2 cellular contexts compared by ENCODE assay signal in the genomic region with DNA sequence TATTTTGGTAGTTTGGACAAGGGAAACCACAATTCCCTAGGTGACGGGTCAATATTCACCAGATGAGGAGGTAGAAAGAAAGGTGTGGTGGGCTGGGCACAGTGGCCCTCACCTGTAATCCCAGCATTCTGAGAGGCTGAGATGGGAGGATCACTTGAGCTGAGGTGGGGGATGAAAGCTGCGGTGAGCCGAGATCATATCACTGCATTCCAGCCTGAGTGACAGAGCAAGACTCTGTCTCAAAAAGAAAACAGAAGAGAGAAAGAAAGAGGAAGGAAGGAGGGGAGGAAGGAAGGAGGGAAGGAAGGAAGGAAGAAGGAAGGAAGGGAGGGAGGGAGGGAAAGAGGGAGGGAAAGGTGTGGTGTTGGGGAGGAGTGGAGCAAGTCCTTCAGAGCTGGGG.
TF ChIP-seq lines count a peak whose summit lies in the region.

No MANE protein-coding gene starts in this region.

TF ChIP-seq in IMR-90, 13 proteins besides CTCF, POLR2A, EP300 and RAD21:
- TF ChIP-seq MXI1 (IDR thresholded peaks at IDR 0.05; ENCODE audit: borderline replicate concordance, low read depth, low read length): no peak
- no peak for TF ChIP-seq NFE2L2 (IDR thresholded peaks at IDR 0.05; ENCODE audit: low read depth, low read length)
- TF ChIP-seq MAFK (IDR thresholded peaks at IDR 0.05; ENCODE audit: low read depth, low read length): no peak
- no peak for TF ChIP-seq SMC3 (IDR thresholded peaks at IDR 0.05; ENCODE audit: low read depth, low read length)
- no peak for TF ChIP-seq FOS (IDR thresholded peaks at IDR 0.05; ENCODE audit: low read depth, low read length)
- no peak for TF ChIP-seq BHLHE40 (IDR thresholded peaks at IDR 0.05; ENCODE audit: low read depth, low read length)
- TF ChIP-seq CHD1 (IDR thresholded peaks at IDR 0.05; ENCODE audit: low read depth, low read length): no peak
- no peak for TF ChIP-seq CEBPB (IDR thresholded peaks at IDR 0.05; ENCODE audit: low read depth, low read length)
- TF ChIP-seq, protein P1, sequence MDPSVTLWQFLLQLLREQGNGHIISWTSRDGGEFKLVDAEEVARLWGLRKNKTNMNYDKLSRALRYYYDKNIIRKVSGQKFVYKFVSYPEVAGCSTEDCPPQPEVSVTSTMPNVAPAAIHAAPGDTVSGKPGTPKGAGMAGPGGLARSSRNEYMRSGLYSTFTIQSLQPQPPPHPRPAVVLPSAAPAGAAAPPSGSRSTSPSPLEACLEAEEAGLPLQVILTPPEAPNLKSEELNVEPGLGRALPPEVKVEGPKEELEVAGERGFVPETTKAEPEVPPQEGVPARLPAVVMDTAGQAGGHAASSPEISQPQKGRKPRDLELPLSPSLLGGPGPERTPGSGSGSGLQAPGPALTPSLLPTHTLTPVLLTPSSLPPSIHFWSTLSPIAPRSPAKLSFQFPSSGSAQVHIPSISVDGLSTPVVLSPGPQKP (IDR thresholded peaks at IDR 0.05; ENCODE audit: borderline replicate concordance, low read depth, low read length): no peak
- TF ChIP-seq RFX5 (IDR thresholded peaks at IDR 0.05; ENCODE audit: low read depth, low read length): no peak
- TF ChIP-seq, protein P2, sequence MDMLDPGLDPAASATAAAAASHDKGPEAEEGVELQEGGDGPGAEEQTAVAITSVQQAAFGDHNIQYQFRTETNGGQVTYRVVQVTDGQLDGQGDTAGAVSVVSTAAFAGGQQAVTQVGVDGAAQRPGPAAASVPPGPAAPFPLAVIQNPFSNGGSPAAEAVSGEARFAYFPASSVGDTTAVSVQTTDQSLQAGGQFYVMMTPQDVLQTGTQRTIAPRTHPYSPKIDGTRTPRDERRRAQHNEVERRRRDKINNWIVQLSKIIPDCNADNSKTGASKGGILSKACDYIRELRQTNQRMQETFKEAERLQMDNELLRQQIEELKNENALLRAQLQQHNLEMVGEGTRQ (IDR thresholded peaks at IDR 0.05; ENCODE audit: low read depth, low read length): no peak
- TF ChIP-seq RCOR1 (IDR thresholded peaks at IDR 0.05; ENCODE audit: insufficient replicate concordance, low read length): no peak
- TF ChIP-seq MAZ (IDR thresholded peaks at IDR 0.05; ENCODE audit: borderline replicate concordance, low read depth, low read length): no peak

TF ChIP-seq in K562, 482 proteins besides CTCF, POLR2A, EP300 and RAD21 (continues in another document):
- TF ChIP-seq ZSCAN29 (IDR thresholded peaks at IDR 0.05): no peak
- no peak for TF ChIP-seq ZNF589 (CRISPR knock-in tag; IDR thresholded peaks at IDR 0.05; ENCODE audit: low read depth)
- no peak for TF ChIP-seq CREBBP (IDR thresholded peaks at IDR 0.05; ENCODE audit: low read depth, low read length)
- TF ChIP-seq ZKSCAN8 (CRISPR knock-in tag; IDR thresholded peaks at IDR 0.05): no peak
- no peak for TF ChIP-seq SIX5 (IDR thresholded peaks at IDR 0.05; ENCODE audit: borderline replicate concordance in 1 of 2, insufficient read depth in 1 of 2, low read depth in 1 of 2, low read length in 2 of 2)
- TF ChIP-seq DMBX1 (CRISPR knock-in tag; IDR thresholded peaks at IDR 0.05; ENCODE audit: borderline replicate concordance): no peak
- no peak for TF ChIP-seq FOXA3 (CRISPR knock-in tag; conservative IDR thresholded peaks at IDR 0.05 in 1 of 2, IDR thresholded peaks at IDR 0.05 in 1 of 2)
- TF ChIP-seq XRCC4 (IDR thresholded peaks at IDR 0.05; ENCODE audit: extremely low read depth, insufficient read depth, insufficient read length): no peak
- no peak for TF ChIP-seq JUND (IDR thresholded peaks at IDR 0.05; ENCODE audit: borderline replicate concordance, low read depth, low read length)
- TF ChIP-seq JUND (tag; IDR thresholded peaks at IDR 0.05; ENCODE audit: borderline replicate concordance, low read depth, low read length): no peak
- peak; percentile 76; the same call in 1 of the 2 replicates for TF ChIP-seq SMARCE1 (IDR thresholded peaks at IDR 0.05)
- no peak for TF ChIP-seq PHF8 (IDR thresholded peaks at IDR 0.05; ENCODE audit: borderline replicate concordance, low read length)
- TF ChIP-seq NR3C1 (CRISPR knock-in tag; IDR thresholded peaks at IDR 0.05): no peak
- no peak for TF ChIP-seq STAT5A (IDR thresholded peaks at IDR 0.05; ENCODE audit: borderline replicate concordance, low read length)
- TF ChIP-seq, protein P3, sequence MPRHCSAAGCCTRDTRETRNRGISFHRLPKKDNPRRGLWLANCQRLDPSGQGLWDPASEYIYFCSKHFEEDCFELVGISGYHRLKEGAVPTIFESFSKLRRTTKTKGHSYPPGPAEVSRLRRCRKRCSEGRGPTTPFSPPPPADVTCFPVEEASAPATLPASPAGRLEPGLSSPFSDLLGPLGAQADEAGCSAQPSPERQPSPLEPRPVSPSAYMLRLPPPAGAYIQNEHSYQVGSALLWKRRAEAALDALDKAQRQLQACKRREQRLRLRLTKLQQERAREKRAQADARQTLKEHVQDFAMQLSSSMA (CRISPR knock-in tag; IDR thresholded peaks at IDR 0.05): no peak
- no peak for TF ChIP-seq ZSCAN32 (CRISPR knock-in tag; IDR thresholded peaks at IDR 0.05)
- no peak for TF ChIP-seq FOXK1 (CRISPR knock-in tag; IDR thresholded peaks at IDR 0.05; ENCODE audit: borderline replicate concordance)
- no peak for TF ChIP-seq KLF1 (tag; IDR thresholded peaks at IDR 0.05)
- TF ChIP-seq BDP1 (IDR thresholded peaks at IDR 0.05; ENCODE audit: insufficient read depth, insufficient read length): no peak
- TF ChIP-seq, protein P4, sequence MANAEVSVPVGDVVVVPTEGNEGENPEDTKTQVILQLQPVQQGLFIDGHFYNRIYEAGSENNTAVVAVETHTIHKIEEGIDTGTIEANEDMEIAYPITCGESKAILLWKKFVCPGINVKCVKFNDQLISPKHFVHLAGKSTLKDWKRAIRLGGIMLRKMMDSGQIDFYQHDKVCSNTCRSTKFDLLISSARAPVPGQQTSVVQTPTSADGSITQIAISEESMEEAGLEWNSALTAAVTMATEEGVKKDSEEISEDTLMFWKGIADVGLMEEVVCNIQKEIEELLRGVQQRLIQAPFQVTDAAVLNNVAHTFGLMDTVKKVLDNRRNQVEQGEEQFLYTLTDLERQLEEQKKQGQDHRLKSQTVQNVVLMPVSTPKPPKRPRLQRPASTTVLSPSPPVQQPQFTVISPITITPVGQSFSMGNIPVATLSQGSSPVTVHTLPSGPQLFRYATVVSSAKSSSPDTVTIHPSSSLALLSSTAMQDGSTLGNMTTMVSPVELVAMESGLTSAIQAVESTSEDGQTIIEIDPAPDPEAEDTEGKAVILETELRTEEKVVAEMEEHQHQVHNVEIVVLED (CRISPR knock-in tag; IDR thresholded peaks at IDR 0.05): no peak
- no peak for TF ChIP-seq ZNF717 (CRISPR knock-in tag; IDR thresholded peaks at IDR 0.05)
- peak; percentile 44; the same call in 1 of the 2 replicates for TF ChIP-seq SMARCA4 (IDR thresholded peaks at IDR 0.05)
- TF ChIP-seq, protein P5, sequence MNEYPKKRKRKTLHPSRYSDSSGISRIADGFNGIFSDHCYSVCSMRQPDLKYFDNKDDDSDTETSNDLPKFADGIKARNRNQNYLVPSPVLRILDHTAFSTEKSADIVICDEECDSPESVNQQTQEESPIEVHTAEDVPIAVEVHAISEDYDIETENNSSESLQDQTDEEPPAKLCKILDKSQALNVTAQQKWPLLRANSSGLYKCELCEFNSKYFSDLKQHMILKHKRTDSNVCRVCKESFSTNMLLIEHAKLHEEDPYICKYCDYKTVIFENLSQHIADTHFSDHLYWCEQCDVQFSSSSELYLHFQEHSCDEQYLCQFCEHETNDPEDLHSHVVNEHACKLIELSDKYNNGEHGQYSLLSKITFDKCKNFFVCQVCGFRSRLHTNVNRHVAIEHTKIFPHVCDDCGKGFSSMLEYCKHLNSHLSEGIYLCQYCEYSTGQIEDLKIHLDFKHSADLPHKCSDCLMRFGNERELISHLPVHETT (CRISPR knock-in tag; conservative IDR thresholded peaks at IDR 0.05 in 1 of 2, IDR thresholded peaks at IDR 0.05 in 1 of 2): no peak
- TF ChIP-seq ZNF232 (CRISPR knock-in tag; IDR thresholded peaks at IDR 0.05): no peak
- no peak for TF ChIP-seq KAT7 (CRISPR knock-in tag; IDR thresholded peaks at IDR 0.05; ENCODE audit: borderline replicate concordance)
- TF ChIP-seq ETV6 (IDR thresholded peaks at IDR 0.05; ENCODE audit: borderline replicate concordance in 1 of 2, low read depth in 2 of 2, low read length in 1 of 2): peak; percentile 73 to 91
- TF ChIP-seq ETV6 (CRISPR knock-in tag; IDR thresholded peaks at IDR 0.05; ENCODE audit: borderline replicate concordance): no peak
- no peak for TF ChIP-seq SMC3 (conservative IDR thresholded peaks at IDR 0.05; ENCODE audit: insufficient read depth, low read depth, low read length)
- TF ChIP-seq, protein P6, sequence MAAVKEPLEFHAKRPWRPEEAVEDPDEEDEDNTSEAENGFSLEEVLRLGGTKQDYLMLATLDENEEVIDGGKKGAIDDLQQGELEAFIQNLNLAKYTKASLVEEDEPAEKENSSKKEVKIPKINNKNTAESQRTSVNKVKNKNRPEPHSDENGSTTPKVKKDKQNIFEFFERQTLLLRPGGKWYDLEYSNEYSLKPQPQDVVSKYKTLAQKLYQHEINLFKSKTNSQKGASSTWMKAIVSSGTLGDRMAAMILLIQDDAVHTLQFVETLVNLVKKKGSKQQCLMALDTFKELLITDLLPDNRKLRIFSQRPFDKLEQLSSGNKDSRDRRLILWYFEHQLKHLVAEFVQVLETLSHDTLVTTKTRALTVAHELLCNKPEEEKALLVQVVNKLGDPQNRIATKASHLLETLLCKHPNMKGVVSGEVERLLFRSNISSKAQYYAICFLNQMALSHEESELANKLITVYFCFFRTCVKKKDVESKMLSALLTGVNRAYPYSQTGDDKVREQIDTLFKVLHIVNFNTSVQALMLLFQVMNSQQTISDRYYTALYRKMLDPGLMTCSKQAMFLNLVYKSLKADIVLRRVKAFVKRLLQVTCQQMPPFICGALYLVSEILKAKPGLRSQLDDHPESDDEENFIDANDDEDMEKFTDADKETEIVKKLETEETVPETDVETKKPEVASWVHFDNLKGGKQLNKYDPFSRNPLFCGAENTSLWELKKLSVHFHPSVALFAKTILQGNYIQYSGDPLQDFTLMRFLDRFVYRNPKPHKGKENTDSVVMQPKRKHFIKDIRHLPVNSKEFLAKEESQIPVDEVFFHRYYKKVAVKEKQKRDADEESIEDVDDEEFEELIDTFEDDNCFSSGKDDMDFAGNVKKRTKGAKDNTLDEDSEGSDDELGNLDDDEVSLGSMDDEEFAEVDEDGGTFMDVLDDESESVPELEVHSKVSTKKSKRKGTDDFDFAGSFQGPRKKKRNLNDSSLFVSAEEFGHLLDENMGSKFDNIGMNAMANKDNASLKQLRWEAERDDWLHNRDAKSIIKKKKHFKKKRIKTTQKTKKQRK (IDR thresholded peaks at IDR 0.05; ENCODE audit: borderline replicate concordance, low read depth, low read length): no peak
- TF ChIP-seq, protein P7, sequence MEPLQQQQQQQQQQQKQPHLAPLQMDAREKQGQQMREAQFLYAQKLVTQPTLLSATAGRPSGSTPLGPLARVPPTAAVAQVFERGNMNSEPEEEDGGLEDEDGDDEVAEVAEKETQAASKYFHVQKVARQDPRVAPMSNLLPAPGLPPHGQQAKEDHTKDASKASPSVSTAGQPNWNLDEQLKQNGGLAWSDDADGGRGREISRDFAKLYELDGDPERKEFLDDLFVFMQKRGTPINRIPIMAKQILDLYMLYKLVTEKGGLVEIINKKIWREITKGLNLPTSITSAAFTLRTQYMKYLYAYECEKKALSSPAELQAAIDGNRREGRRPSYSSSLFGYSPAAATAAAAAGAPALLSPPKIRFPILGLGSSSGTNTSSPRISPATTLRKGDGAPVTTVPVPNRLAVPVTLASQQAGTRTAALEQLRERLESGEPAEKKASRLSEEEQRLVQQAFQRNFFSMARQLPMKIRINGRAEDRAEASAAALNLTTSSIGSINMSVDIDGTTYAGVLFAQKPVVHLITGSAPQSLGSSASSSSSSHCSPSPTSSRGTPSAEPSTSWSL (CRISPR knock-in tag; IDR thresholded peaks at IDR 0.05; ENCODE audit: borderline replicate concordance): no peak
- TF ChIP-seq CBFB (CRISPR knock-in tag; IDR thresholded peaks at IDR 0.05): no peak
- no peak for TF ChIP-seq NR4A1 (CRISPR knock-in tag; IDR thresholded peaks at IDR 0.05)
- TF ChIP-seq NR4A1 (tag; IDR thresholded peaks at IDR 0.05): no peak
- TF ChIP-seq FOXM1 (IDR thresholded peaks at IDR 0.05; ENCODE audit: low read depth): no peak
- no peak for TF ChIP-seq FOXM1 (CRISPR knock-in tag; IDR thresholded peaks at IDR 0.05; ENCODE audit: low read depth)
- no peak for TF ChIP-seq ZZZ3 (IDR thresholded peaks at IDR 0.05)
- no peak for TF ChIP-seq SRF (CRISPR knock-in tag; IDR thresholded peaks at IDR 0.05)
- peak; percentile 67 to 97; a peak in 3 of 4 replicates for TF ChIP-seq TEAD1 (CRISPR knock-in tag; IDR thresholded peaks at IDR 0.05)
- TF ChIP-seq LARP7 (IDR thresholded peaks at IDR 0.05): no peak
- TF ChIP-seq ZNF583 (CRISPR knock-in tag; IDR thresholded peaks at IDR 0.05): no peak
- TF ChIP-seq PHF20 (IDR thresholded peaks at IDR 0.05; ENCODE audit: partially characterized antibody): no peak
- no peak for TF ChIP-seq ZNF830 (CRISPR knock-in tag; IDR thresholded peaks at IDR 0.05)
- no peak for TF ChIP-seq ZNF282 (CRISPR knock-in tag; IDR thresholded peaks at IDR 0.05)
- peak; percentile 67 for TF ChIP-seq TEAD2 (tag; IDR thresholded peaks at IDR 0.05)
- TF ChIP-seq NFE2L1 (tag; IDR thresholded peaks at IDR 0.05; ENCODE audit: borderline replicate concordance, low read depth): no peak
- no peak for TF ChIP-seq RBM25 (IDR thresholded peaks at IDR 0.05; ENCODE audit: low read depth, low read length, severe bottlenecking)
- TF ChIP-seq ZFP30 (CRISPR knock-in tag; IDR thresholded peaks at IDR 0.05; ENCODE audit: borderline replicate concordance): no peak
- TF ChIP-seq, protein P8, sequence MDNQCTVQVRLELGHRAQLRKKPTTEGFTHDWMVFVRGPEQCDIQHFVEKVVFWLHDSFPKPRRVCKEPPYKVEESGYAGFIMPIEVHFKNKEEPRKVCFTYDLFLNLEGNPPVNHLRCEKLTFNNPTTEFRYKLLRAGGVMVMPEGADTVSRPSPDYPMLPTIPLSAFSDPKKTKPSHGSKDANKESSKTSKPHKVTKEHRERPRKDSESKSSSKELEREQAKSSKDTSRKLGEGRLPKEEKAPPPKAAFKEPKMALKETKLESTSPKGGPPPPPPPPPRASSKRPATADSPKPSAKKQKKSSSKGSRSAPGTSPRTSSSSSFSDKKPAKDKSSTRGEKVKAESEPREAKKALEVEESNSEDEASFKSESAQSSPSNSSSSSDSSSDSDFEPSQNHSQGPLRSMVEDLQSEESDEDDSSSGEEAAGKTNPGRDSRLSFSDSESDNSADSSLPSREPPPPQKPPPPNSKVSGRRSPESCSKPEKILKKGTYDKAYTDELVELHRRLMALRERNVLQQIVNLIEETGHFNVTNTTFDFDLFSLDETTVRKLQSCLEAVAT (IDR thresholded peaks at IDR 0.05): peak in 1 of 2 experiments; percentile 85; a peak in 2 of 4 replicates
- TF ChIP-seq, protein P9, sequence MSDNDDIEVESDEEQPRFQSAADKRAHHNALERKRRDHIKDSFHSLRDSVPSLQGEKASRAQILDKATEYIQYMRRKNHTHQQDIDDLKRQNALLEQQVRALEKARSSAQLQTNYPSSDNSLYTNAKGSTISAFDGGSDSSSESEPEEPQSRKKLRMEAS (CRISPR knock-in tag; IDR thresholded peaks at IDR 0.05): no peak
- TF ChIP-seq, protein P10, sequence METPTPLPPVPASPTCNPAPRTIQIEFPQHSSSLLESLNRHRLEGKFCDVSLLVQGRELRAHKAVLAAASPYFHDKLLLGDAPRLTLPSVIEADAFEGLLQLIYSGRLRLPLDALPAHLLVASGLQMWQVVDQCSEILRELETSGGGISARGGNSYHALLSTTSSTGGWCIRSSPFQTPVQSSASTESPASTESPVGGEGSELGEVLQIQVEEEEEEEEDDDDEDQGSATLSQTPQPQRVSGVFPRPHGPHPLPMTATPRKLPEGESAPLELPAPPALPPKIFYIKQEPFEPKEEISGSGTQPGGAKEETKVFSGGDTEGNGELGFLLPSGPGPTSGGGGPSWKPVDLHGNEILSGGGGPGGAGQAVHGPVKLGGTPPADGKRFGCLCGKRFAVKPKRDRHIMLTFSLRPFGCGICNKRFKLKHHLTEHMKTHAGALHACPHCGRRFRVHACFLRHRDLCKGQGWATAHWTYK (CRISPR knock-in tag; IDR thresholded peaks at IDR 0.05): no peak
- no peak for TF ChIP-seq GABPA (tag; conservative IDR thresholded peaks at IDR 0.05; ENCODE audit: low read depth)
